In the genomic region with DNA sequence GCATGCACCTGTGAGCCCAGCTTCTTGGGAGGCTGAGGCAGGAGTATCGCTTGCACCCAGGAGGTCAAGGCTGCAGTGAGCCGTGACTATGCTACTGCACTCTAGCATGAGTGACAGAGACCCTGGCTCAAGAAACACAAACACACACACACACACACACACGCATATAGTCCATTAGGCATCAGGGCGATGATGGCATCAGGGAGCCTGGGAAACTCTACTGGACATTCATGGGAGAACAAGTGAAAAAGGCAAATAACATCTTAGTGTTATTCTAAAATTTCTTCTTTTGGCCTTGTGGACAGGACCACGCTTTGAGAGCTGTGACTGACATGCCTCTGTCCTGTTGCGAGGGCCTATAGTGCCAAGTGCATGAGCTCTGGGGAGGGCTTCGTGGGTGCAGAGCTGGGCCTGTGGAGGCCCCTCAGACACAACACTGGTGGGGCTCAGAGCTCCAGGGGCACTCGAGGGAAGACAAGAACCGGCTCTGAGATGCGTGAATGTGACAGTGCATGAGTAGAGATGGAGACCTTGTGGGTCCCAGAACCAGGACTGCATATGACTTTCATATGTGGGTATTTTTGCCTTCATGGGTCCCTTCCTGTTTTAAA, we compare ENCODE assay signal across 15 cellular contexts. TPM values are rescaled to one million over a fixed set of nuclear protein-coding genes. Genes with fewer than 3 reads are reported as not detected.
A peak's percentile ranks its signal among the peaks of the same experiment; 100 is the strongest.
DNase-seq lines count a peak whose midpoint lies in the region; ATAC-seq and TF ChIP-seq lines count a peak whose summit lies in the region.
"Had no signal": no experiment of that assay in that cellular context is flagged by ENCODE, and none has a peak within 500 bp of the region (broad histone marks: within the 10 kb centered on the region; RNA-seq: fewer than 3 reads in every experiment).

No MANE protein-coding gene starts in this region.

- H3K36me3 ChIP-seq in WERI-Rb-1 (peaks cover 75% of the 10 kb centered on the region), testis (ENCODE audit: low read depth, missing control alignments) (no peaks in the 10 kb centered on the region)
- H3K36me3 ChIP-seq: cardiac muscle cell, uterus had no signal

- peaks cover 0 to 2% of the 10 kb centered on the region in 2 donors for H3K36me3 Mint-ChIP-seq in activated T-cell treated with anti-CD3 and anti-CD28 coated beads, Interleukin-2, amount 50 U/mL, for 72 hours (ENCODE audit: insufficient read depth in 2 of 2)
- H3K36me3 Mint-ChIP-seq in mesothelial cell of epicardium: peaks cover 7% of the 10 kb centered on the region

- TF ChIP-seq CTCF in WERI-Rb-1 (IDR thresholded peaks at IDR 0.05; ENCODE audit: low read depth, low read length) (no peak), testis (IDR thresholded peaks at IDR 0.05) (no peak), mesothelial cell of epicardium (IDR thresholded peaks at IDR 0.05; ENCODE audit: unreplicated experiment) (no peak)

- intact Hi-C loops in testis (cut with DNase I; ENCODE audit: low total_unique reads): no loop called here

- H3K9me3 Mint-ChIP-seq in activated T-cell treated with anti-CD3 and anti-CD28 coated beads, Interleukin-2, amount 50 U/mL, for 72 hours: no peaks in the 10 kb centered on the region
- no peaks in the 10 kb centered on the region for H3K9me3 Mint-ChIP-seq in mesothelial cell of epicardium

- ATAC-seq in activated T-cell treated with anti-CD3 and anti-CD28 coated beads, Interleukin-2, amount 50 U/mL, for 72 hours (replicated peaks in 1 of 2): no peak
- ATAC-seq: left colon had no signal

- H3K27me3 Mint-ChIP-seq in activated T-cell treated with anti-CD3 and anti-CD28 coated beads, Interleukin-2, amount 50 U/mL, for 72 hours (ENCODE audit: low read depth): no peaks in the 10 kb centered on the region
- H3K27me3 Mint-ChIP-seq in mesothelial cell of epicardium (ENCODE audit: low read depth): no peaks in the 10 kb centered on the region

- TF ChIP-seq POLR2A in testis (IDR thresholded peaks at IDR 0.05): no peak

- H3K4me3 ChIP-seq in WERI-Rb-1 (ENCODE audit: low read depth, low read length) (no peak overlapping the region), testis (no peak overlapping the region)
- H3K4me3 ChIP-seq: cardiac muscle cell, uterus had no signal

- H3K27ac ChIP-seq in WERI-Rb-1 (no peak overlapping the region), testis (no peak overlapping the region)
- H3K27ac ChIP-seq: cardiac muscle cell, uterus had no signal

- 75 to 82% methylated on average over 10 of the region's 10 CpGs for WGBS in testis, 2 donors

- H3K4me3 Mint-ChIP-seq in activated T-cell treated with anti-CD3 and anti-CD28 coated beads, Interleukin-2, amount 50 U/mL, for 72 hours: no peak overlapping the region
- no peak overlapping the region for H3K4me3 Mint-ChIP-seq in mesothelial cell of epicardium

- peaks cover 26% of the 10 kb centered on the region for H3K4me1 ChIP-seq in testis
- H3K4me1 ChIP-seq: uterus had no signal

- peak; percentile 12 to 15 for DNase-seq in activated T-cell treated with anti-CD3 and anti-CD28 coated beads, Interleukin-2, amount 50 U/mL, for 48 hours
- no peak for DNase-seq in activated T-cell treated with anti-CD3 and anti-CD28 coated beads, Interleukin-2, amount 50 U/mL, for 72 hours
- peak; percentile 3 for DNase-seq in WERI-Rb-1
- peak; percentile 32 for DNase-seq in islet precursor cell
- peak; percentile 13 for DNase-seq in testis
- no peak for DNase-seq in stimulated activated CD4-positive, alpha-beta T cell treated with anti-CD3 and anti-CD28 coated beads, Interleukin-4, amount 100 ng/mL, for 4 hours
- DNase-seq in hepatic stellate cell (ENCODE audit: low spot score): no peak
- DNase-seq in mesothelial cell of epicardium (ENCODE audit: low spot score in 2 of 2, unreplicated experiment in 2 of 2): no peak
- DNase-seq: left colon, NCI-H1105 treated with DMSO at 0.1 percent for 48 hours, NCI-H526, uterus had no signal

- H3K27ac Mint-ChIP-seq in activated T-cell treated with anti-CD3 and anti-CD28 coated beads, Interleukin-2, amount 50 U/mL, for 72 hours: no peak overlapping the region
- H3K27ac Mint-ChIP-seq in mesothelial cell of epicardium: no peak overlapping the region

- H3K9me3 ChIP-seq in WERI-Rb-1 (ENCODE audit: severe bottlenecking) (no peaks in the 10 kb centered on the region), testis (no peaks in the 10 kb centered on the region)
- H3K9me3 ChIP-seq: uterus had no signal

- H3K27me3 ChIP-seq in WERI-Rb-1 (ENCODE audit: insufficient read depth, low read depth, severe bottlenecking) (no peaks in the 10 kb centered on the region), testis (no peaks in the 10 kb centered on the region)
- H3K27me3 ChIP-seq: cardiac muscle cell, uterus had no signal

- peaks cover 26% of the 10 kb centered on the region for H3K4me1 Mint-ChIP-seq in activated T-cell treated with anti-CD3 and anti-CD28 coated beads, Interleukin-2, amount 50 U/mL, for 72 hours (ENCODE audit: low read depth)
- peaks cover 23% of the 10 kb centered on the region for H3K4me1 Mint-ChIP-seq in mesothelial cell of epicardium

RNA-seq across cellular contexts. Expression of gene USF2, which starts 8.0 kb away (rescaled TPM):
- total RNA-seq in activated T-cell treated with anti-CD3 and anti-CD28 coated beads, Interleukin-2, amount 50 U/mL, for 72 hours: 100 to 1,000 TPM; 202 to 212 TPM
- total RNA-seq in testis: 100 to 1,000 TPM; 105 to 123 TPM
- 83.1 TPM for polyA plus RNA-seq in testis (ENCODE audit: insufficient read depth, low read depth, low replicate concordance)
- 135 to 154 TPM (median 137 TPM) in 3 replicates for total RNA-seq in mesothelial cell of epicardium

RNA-seq across cellular contexts. Expression of gene LSR, which starts 12.0 kb away (rescaled TPM):
- 10 to 100 TPM; 24.2 to 41.1 TPM for total RNA-seq in activated T-cell treated with anti-CD3 and anti-CD28 coated beads, Interleukin-2, amount 50 U/mL, for 72 hours
- total RNA-seq in testis (100 to 1,000 TPM; 154 to 195 TPM), mesothelial cell of epicardium (48.9 to 54.7 TPM (median 51.9 TPM) in 3 replicates)
- polyA plus RNA-seq in testis (ENCODE audit: insufficient read depth, low read depth, low replicate concordance): 85.7 TPM

RNA-seq across cellular contexts. Expression of gene HAMP, which starts 21.5 kb away (rescaled TPM):
- 1 to 10 TPM; 1.2 to 2.4 TPM for total RNA-seq in activated T-cell treated with anti-CD3 and anti-CD28 coated beads, Interleukin-2, amount 50 U/mL, for 72 hours
- total RNA-seq in testis (not detected), mesothelial cell of epicardium (1.2 to 1.6 TPM (median 1.4 TPM) in 3 replicates)
- 1.6 TPM for polyA plus RNA-seq in testis (ENCODE audit: insufficient read depth, low read depth, low replicate concordance)
- total RNA-seq: left colon had no signal
- polyA plus RNA-seq: endothelial cell of umbilical vein had no signal

RNA-seq across cellular contexts. Expression of gene MAG, which starts 31.2 kb away (rescaled TPM):
- total RNA-seq in activated T-cell treated with anti-CD3 and anti-CD28 coated beads, Interleukin-2, amount 50 U/mL, for 72 hours: under 1 TPM; 0.29 to 0.83 TPM
- total RNA-seq in testis: 10 to 100 TPM; 10.8 to 18.4 TPM
- polyA plus RNA-seq in testis (ENCODE audit: insufficient read depth, low read depth, low replicate concordance): 5.4 TPM
- total RNA-seq in mesothelial cell of epicardium: 19.2 to 26.1 TPM (median 22.7 TPM) in 3 replicates
- total RNA-seq: endothelial cell of umbilical vein, glomerular endothelial cell, left colon had no signal
- polyA plus RNA-seq: endothelial cell of umbilical vein had no signal

RNA-seq across cellular contexts. Expression of gene FAM187B, which starts 32.3 kb away (rescaled TPM):
- total RNA-seq in activated T-cell treated with anti-CD3 and anti-CD28 coated beads, Interleukin-2, amount 50 U/mL, for 72 hours: not detected
- total RNA-seq in testis (100 to 1,000 TPM in 1 of 2 donors, 10 to 100 TPM in 1; 18.4 to 105 TPM), mesothelial cell of epicardium (not detected in 3 replicates)
- polyA plus RNA-seq in testis (ENCODE audit: insufficient read depth, low read depth, low replicate concordance): 79.2 TPM
- total RNA-seq: cardiac muscle cell, endothelial cell of umbilical vein, glomerular endothelial cell, left colon had no signal
- polyA plus RNA-seq: cardiac muscle cell, endothelial cell of umbilical vein had no signal

Comparison
In these comparisons a context has a peak if more than half of its experiments do, and no peak if none do; other contexts are left out.
1. DNase-seq: peak in activated T-cell treated with anti-CD3 and anti-CD28 coated beads, Interleukin-2, amount 50 U/mL, for 48 hours (2 of 2), WERI-Rb-1 (single experiment), islet precursor cell (single experiment) and testis (single experiment); none in activated T-cell treated with anti-CD3 and anti-CD28 coated beads, Interleukin-2, amount 50 U/mL, for 72 hours (0 of 2), stimulated activated CD4-positive, alpha-beta T cell treated with anti-CD3 and anti-CD28 coated beads, Interleukin-4, amount 100 ng/mL, for 4 hours (0 of 2), hepatic stellate cell (single experiment) and mesothelial cell of epicardium (0 of 2).